Comparison of ENCODE assay signal across 10 cellular contexts in the genomic region with DNA sequence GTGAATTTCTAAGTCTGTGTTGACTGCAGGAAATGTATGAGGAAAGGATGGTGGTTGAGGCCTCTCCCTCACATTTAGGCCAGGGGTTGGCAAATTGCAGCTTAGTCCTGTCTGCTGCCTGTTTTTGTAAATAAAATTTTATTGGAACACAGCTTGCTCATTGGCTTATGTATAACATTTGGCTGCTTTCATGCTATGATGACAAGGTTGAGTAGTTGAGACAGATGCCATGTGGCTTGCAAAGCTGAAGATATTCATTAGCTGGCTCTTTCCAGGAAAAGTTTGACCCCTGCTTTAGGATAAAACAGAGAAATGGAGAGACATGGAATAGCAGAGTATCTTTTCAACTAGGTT. TPM values are rescaled to one million over a fixed set of nuclear protein-coding genes. Genes with fewer than 3 reads are reported as not detected.
A peak's percentile ranks its signal among the peaks of the same experiment; 100 is the strongest.
DNase-seq lines count a peak whose midpoint lies in the region; ATAC-seq and TF ChIP-seq lines count a peak whose summit lies in the region.
"Had no signal": no experiment of that assay in that cellular context is flagged by ENCODE, and none has a peak within 500 bp of the region (broad histone marks: within the 10 kb centered on the region; RNA-seq: fewer than 3 reads in every experiment).

No MANE protein-coding gene starts in this region.

- TF ChIP-seq EP300 in esophagus muscularis mucosa (IDR thresholded peaks at IDR 0.05): no peak

- H3K36me3 ChIP-seq in SK-N-MC (ENCODE audit: insufficient read depth, low read length) (peaks cover 9% of the 10 kb centered on the region; the same call in 1 of the 2 replicates), esophagus muscularis mucosa (no peaks in the 10 kb centered on the region), osteoblast (ENCODE audit: insufficient read depth, low read length) (no peaks in the 10 kb centered on the region), WERI-Rb-1 (peaks cover 9% of the 10 kb centered on the region)

- H3K27ac Mint-ChIP-seq in nephron progenitor cell: no peak overlapping the region

- TF ChIP-seq CTCF in esophagus muscularis mucosa (IDR thresholded peaks at IDR 0.05) (no peak), osteoblast (IDR thresholded peaks at IDR 0.05; ENCODE audit: extremely low read depth, low read depth, low read length) (no peak), WERI-Rb-1 (IDR thresholded peaks at IDR 0.05; ENCODE audit: low read depth, low read length) (no peak), nephron progenitor cell (IDR thresholded peaks at IDR 0.05) (no peak)

- H3K4me3 ChIP-seq in SK-N-MC (no peak overlapping the region), esophagus muscularis mucosa (no peak overlapping the region), osteoblast (ENCODE audit: insufficient read depth, low read length) (no peak overlapping the region), WERI-Rb-1 (ENCODE audit: low read depth, low read length) (no peak overlapping the region)

- H3K9ac ChIP-seq in SK-N-MC (ENCODE audit: insufficient read length): no peak overlapping the region

- ATAC-seq in HG02588 (IDR thresholded peaks at IDR 0.05; ENCODE audit: unreplicated experiment): no peak

- H3K79me2 ChIP-seq in osteoblast (ENCODE audit: insufficient read depth, low read length): peaks cover 76% of the 10 kb centered on the region

- peaks cover 47% of the 10 kb centered on the region for H3K36me3 Mint-ChIP-seq in nephron progenitor cell (ENCODE audit: low read depth)

- H3K4me1 ChIP-seq in esophagus muscularis mucosa: peaks cover 56 to 68% (median 64%) of the 10 kb centered on the region in 4 donors
- H3K4me1 ChIP-seq in osteoblast (ENCODE audit: insufficient read depth, low read length): peaks cover 23% of the 10 kb centered on the region

- peak overlapping the region; percentile 72; the same call in 1 of the 2 replicates for H3K27ac ChIP-seq in SK-N-MC
- H3K27ac ChIP-seq in esophagus muscularis mucosa (replicated peaks in 1 of 4): peak overlapping the region; percentile 47 to 74 (median 68)
- peak overlapping the region; percentile 38 for H3K27ac ChIP-seq in osteoblast (ENCODE audit: low read depth, low read length)
- no peak overlapping the region for H3K27ac ChIP-seq in WERI-Rb-1

- DNase-seq in GF-D8 (lab: John Stamatoyannopoulos, UW) (peak; percentile 3), SK-N-MC (ENCODE audit: low read depth, low spot score) (no peak), esophagus muscularis mucosa (ENCODE audit: extremely low spot score) (no peak), osteoblast (ENCODE audit: insufficient read length, low spot score, missing footprints) (no peak), RPMI8226 (no peak), WERI-Rb-1 (no peak), nephron progenitor cell (no peak)
- DNase-seq: NCI-H1105, retina had no signal

- peaks cover 49% of the 10 kb centered on the region for H4K20me1 ChIP-seq in osteoblast (ENCODE audit: insufficient read depth, low read length)

- peaks cover 6% of the 10 kb centered on the region for H3K27me3 Mint-ChIP-seq in nephron progenitor cell (ENCODE audit: low read depth, poor library complexity)

- H2AFZ ChIP-seq in osteoblast (ENCODE audit: low read length): no peak overlapping the region

- no peaks in the 10 kb centered on the region for H3K27me3 ChIP-seq in esophagus muscularis mucosa
- H3K27me3 ChIP-seq in osteoblast (ENCODE audit: insufficient read depth, low read length): no peaks in the 10 kb centered on the region
- no peaks in the 10 kb centered on the region for H3K27me3 ChIP-seq in WERI-Rb-1 (ENCODE audit: insufficient read depth, low read depth, severe bottlenecking)

- H3K4me2 ChIP-seq in osteoblast (ENCODE audit: insufficient read depth, low read length): peak overlapping the region; percentile 47

- peaks cover 38% of the 10 kb centered on the region for H3K9me3 Mint-ChIP-seq in nephron progenitor cell

- intact Hi-C loops in esophagus muscularis mucosa (cut with DNase I): no loop called here

- H3K9me3 ChIP-seq in SK-N-MC (ENCODE audit: low read depth, low read length): peaks cover 10% of the 10 kb centered on the region; the same call in 1 of the 2 replicates
- peaks cover 0 to 14% (median 7%) of the 10 kb centered on the region in 4 donors for H3K9me3 ChIP-seq in esophagus muscularis mucosa
- peaks cover 7% of the 10 kb centered on the region for H3K9me3 ChIP-seq in osteoblast (ENCODE audit: low read depth, low read length)
- H3K9me3 ChIP-seq in WERI-Rb-1 (ENCODE audit: severe bottlenecking): peaks cover 2% of the 10 kb centered on the region

- peaks cover 56% of the 10 kb centered on the region for H3K4me1 Mint-ChIP-seq in nephron progenitor cell

- no peak overlapping the region for H3K4me3 Mint-ChIP-seq in nephron progenitor cell

- TF ChIP-seq POLR2A in esophagus muscularis mucosa (IDR thresholded peaks at IDR 0.05; ENCODE audit: low read depth): no peak

RNA-seq across cellular contexts. Expression of gene BCR, which starts 46.2 kb away (rescaled TPM):
- 10 to 100 TPM; 35.7 to 58.5 (median 48.0) TPM for total RNA-seq in esophagus muscularis mucosa
- total RNA-seq in osteoblast: 28.6 and 29.8 TPM in 2 replicates
